In the genomic region with DNA sequence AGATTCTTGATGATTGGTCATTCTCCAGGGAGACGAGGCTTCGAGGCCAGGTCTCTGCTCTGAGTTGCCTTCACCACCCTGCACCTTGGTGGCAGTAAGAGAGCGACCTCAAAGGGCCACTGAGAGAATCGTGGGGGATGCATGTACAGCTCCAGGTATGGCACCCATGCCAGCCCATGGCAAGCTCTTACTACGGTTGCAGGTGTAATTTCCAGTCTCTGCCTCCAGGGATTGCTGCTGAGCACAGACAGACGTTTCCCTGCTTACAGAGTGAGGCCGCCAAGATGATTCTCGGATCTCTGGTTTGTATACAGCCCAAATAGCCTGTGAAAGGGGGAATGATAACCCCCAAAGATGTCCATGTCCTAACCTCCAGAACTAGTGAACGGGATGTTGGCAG, we compare ENCODE assay signal across 9 cellular contexts. TPM values are rescaled to one million over a fixed set of nuclear protein-coding genes. Genes with fewer than 3 reads are reported as not detected.
DNase-seq lines count a peak whose midpoint lies in the region; ATAC-seq and TF ChIP-seq lines count a peak whose summit lies in the region.
"Had no signal": no experiment of that assay in that cellular context is flagged by ENCODE, and none has a peak within 500 bp of the region (broad histone marks: within the 10 kb centered on the region; RNA-seq: fewer than 3 reads in every experiment).

No MANE protein-coding gene starts in this region.

- dilution Hi-C loops in mammary epithelial cell (cut with HindIII; ENCODE audit: low sequenced_read_pairs), result no loop called here

- H3K23ac ChIP-seq in mesenchymal stem cell (ENCODE audit: low read length in 2 of 2), result no peak overlapping the region

- no TSS peak for BruUV-seq in mammary epithelial cell (replicated peaks; lab: Mats Ljungman, UMichigan)

- no peak overlapping the region for H3K14ac ChIP-seq in mesenchymal stem cell (ENCODE audit: low read length in 2 of 2)

- H3K79me1 ChIP-seq in mesenchymal stem cell (replicated peaks; ENCODE audit: low read length, poor library complexity, severe bottlenecking), result no peaks in the 10 kb centered on the region

- CTCF ChIA-PET in mammary epithelial cell (lab: Charles Lee; ENCODE audit: low non-redundant PET), result interaction anchor here (0.6 to 1.0 kb wide), 5 partner anchors 8 to 371 kb away, joined by 3 to 5 read pairs (median 3); no protein-coding TSS in a partner anchor

- H3K79me2 ChIP-seq in mammary epithelial cell (ENCODE audit: insufficient read depth, low read length), result no peaks in the 10 kb centered on the region

- H3K4me2 ChIP-seq in mammary epithelial cell (ENCODE audit: insufficient read depth, low read depth, low read length) (no peak overlapping the region), mesenchymal stem cell (ENCODE audit: low read length, poor library complexity, severe bottlenecking) (no peak overlapping the region)

- no peak overlapping the region for H3K27ac ChIP-seq in mammary epithelial cell (ENCODE audit: insufficient read depth, low read depth, low read length)
- no peak overlapping the region for H3K27ac ChIP-seq in mesenchymal stem cell (ENCODE audit: low read length, poor library complexity, severe bottlenecking)
- H3K27ac ChIP-seq: pancreas had no signal

- H4K8ac ChIP-seq in mesenchymal stem cell (ENCODE audit: low read length), result no peak overlapping the region

- H2BK15ac ChIP-seq in mesenchymal stem cell (ENCODE audit: low read depth, poor library complexity, severe bottlenecking), result no peak overlapping the region

- WGBS in mammary epithelial cell (ENCODE audit: low coverage, missing lambda C conversion rate), result 71% methylated on average over 6 of the region's 9 CpGs
- WGBS in mesenchymal stem cell, result 32% methylated on average over 8 of the region's 9 CpGs

- ATAC-seq in HG03378 (IDR thresholded peaks at IDR 0.05; ENCODE audit: unreplicated experiment), result no peak
- ATAC-seq: pancreas had no signal

- TF ChIP-seq CTCF in mammary epithelial cell (conservative IDR thresholded peaks at IDR 0.05 in 1 of 2, IDR thresholded peaks at IDR 0.05 in 1 of 2; ENCODE audit: extremely low read depth in 1 of 2, insufficient read depth in 1 of 2, low read depth in 1 of 2, low read length in 2 of 2), result peak; percentile 45 to 50

- in situ Hi-C loops in mammary epithelial cell (cut with MboI; ENCODE audit: low sequenced_read_pairs in 2 of 2), result loop anchor here in 1 of 2 donors (25.0 kb wide), 1 partner anchor 772 kb away; no protein-coding TSS in a partner anchor

- H2BK12ac ChIP-seq in mesenchymal stem cell (ENCODE audit: low read length in 2 of 2), result no peak overlapping the region

- no peak overlapping the region for H4K91ac ChIP-seq in mesenchymal stem cell (ENCODE audit: low read length)

- H2AFZ ChIP-seq in mammary epithelial cell (ENCODE audit: low read depth, low read length) (no peak overlapping the region), mesenchymal stem cell (ENCODE audit: low read depth, low read length) (no peak overlapping the region)

- H3K36me3 ChIP-seq in mammary epithelial cell (ENCODE audit: insufficient read depth, low read length) (no peaks in the 10 kb centered on the region), mesenchymal stem cell (ENCODE audit: control insufficient read depth in 1 of 2, insufficient read depth in 2 of 2, low read depth in 1 of 2, low read length in 2 of 2) (no peaks in the 10 kb centered on the region)
- H3K36me3 ChIP-seq: pancreas had no signal

- H3K9ac ChIP-seq in mammary epithelial cell (ENCODE audit: insufficient read depth, low read length) (no peak overlapping the region), mesenchymal stem cell (ENCODE audit: low read length) (no peak overlapping the region)

- H3K18ac ChIP-seq in mesenchymal stem cell (ENCODE audit: low read depth in 1 of 2, low read length in 2 of 2), result no peak overlapping the region

- H3K9me3 ChIP-seq in mammary epithelial cell (replicated peaks; ENCODE audit: insufficient read depth, low read length) (no peaks in the 10 kb centered on the region), mesenchymal stem cell (ENCODE audit: control insufficient read depth, low read length) (no peaks in the 10 kb centered on the region)
- H3K9me3 ChIP-seq: pancreas had no signal

- no peak overlapping the region for H2BK5ac ChIP-seq in mesenchymal stem cell (ENCODE audit: low read depth, low read length, poor library complexity, severe bottlenecking)

- no peaks in the 10 kb centered on the region for H3K27me3 ChIP-seq in mammary epithelial cell (ENCODE audit: insufficient read depth, low read length)
- peaks cover 0 to 35% of the 10 kb centered on the region in 2 experiments for H3K27me3 ChIP-seq in mesenchymal stem cell (ENCODE audit: control insufficient read depth in 1 of 2, insufficient read depth in 1 of 2, low read length in 2 of 2)
- H3K27me3 ChIP-seq: pancreas had no signal

- intact Hi-C loops in mammary epithelial cell (cut with micrococcal nuclease), result loop anchor here (10.0 kb wide), 1 partner anchor 160 kb away; no protein-coding TSS in a partner anchor

- no peaks in the 10 kb centered on the region for H4K20me1 ChIP-seq in mammary epithelial cell (ENCODE audit: insufficient read depth, low read length)

- DNase-seq in ELF-1 (ENCODE audit: low read depth, low spot score) (peak; percentile 36), HPDE6-E6E7 (ENCODE audit: extremely low spot score) (peak; percentile 11), mammary epithelial cell (no peak), mucosa of gallbladder (ENCODE audit: low spot score) (peak; percentile 34), DMS79 treated with DMSO at 0.1 percent for 48 hours (lab: John Stamatoyannopoulos, UW) (no peak), LoVo (ENCODE audit: low spot score) (no peak), mesenchymal stem cell (no peak)
- DNase-seq: pancreas had no signal

- no peak overlapping the region for H3K4me3 ChIP-seq in mammary epithelial cell (replicated peaks in 1 of 3; ENCODE audit: insufficient read depth in 1 of 3, low read depth in 2 of 3, low read length in 3 of 3)
- no peak overlapping the region for H3K4me3 ChIP-seq in mesenchymal stem cell (ENCODE audit: insufficient read depth in 1 of 2, low read depth in 1 of 2, low read length in 2 of 2)
- H3K4me3 ChIP-seq: pancreas had no signal

- H2BK120ac ChIP-seq in mesenchymal stem cell (ENCODE audit: low read depth, low read length), result no peak overlapping the region

- H3K4ac ChIP-seq in mesenchymal stem cell (ENCODE audit: low read depth in 1 of 2, low read length in 2 of 2), result no peak overlapping the region

- H2AK5ac ChIP-seq in mesenchymal stem cell (ENCODE audit: low read length, severe bottlenecking), result no peak overlapping the region

- peaks cover under 1% of the 10 kb centered on the region for H3K4me1 ChIP-seq in mammary epithelial cell (ENCODE audit: insufficient read depth, low read length)
- H3K4me1 ChIP-seq in mesenchymal stem cell (ENCODE audit: control insufficient read depth, insufficient read depth, low read depth, low read length), result no peaks in the 10 kb centered on the region
- H3K4me1 ChIP-seq: pancreas had no signal

RNA-seq across cellular contexts. Expression of a gene that starts 16.3 kb away (rescaled TPM):
- total RNA-seq in mammary epithelial cell (not detected), mucosa of gallbladder (not detected)
- polyA plus RNA-seq in mammary epithelial cell, result not detected
- polyA minus RNA-seq in mammary epithelial cell, result not detected
- polyA plus RNA-seq in mesenchymal stem cell (2013, experiment 1 of 2), result not detected
- not detected for polyA plus RNA-seq in mesenchymal stem cell (2013, experiment 2 of 2)
- total RNA-seq: pancreas had no signal
- polyA plus RNA-seq: pancreas had no signal

Comparison
In these comparisons a context has a peak if more than half of its experiments do, and no peak if none do; other contexts are left out.
1. DNase-seq: peak in ELF-1 (single experiment), HPDE6-E6E7 (single experiment) and mucosa of gallbladder (single experiment); none in mammary epithelial cell (single experiment), DMS79 treated with DMSO at 0.1 percent for 48 hours (single experiment), LoVo (single experiment) and mesenchymal stem cell (single experiment).